20 cellular contexts compared by ENCODE assay signal in the genomic region with DNA sequence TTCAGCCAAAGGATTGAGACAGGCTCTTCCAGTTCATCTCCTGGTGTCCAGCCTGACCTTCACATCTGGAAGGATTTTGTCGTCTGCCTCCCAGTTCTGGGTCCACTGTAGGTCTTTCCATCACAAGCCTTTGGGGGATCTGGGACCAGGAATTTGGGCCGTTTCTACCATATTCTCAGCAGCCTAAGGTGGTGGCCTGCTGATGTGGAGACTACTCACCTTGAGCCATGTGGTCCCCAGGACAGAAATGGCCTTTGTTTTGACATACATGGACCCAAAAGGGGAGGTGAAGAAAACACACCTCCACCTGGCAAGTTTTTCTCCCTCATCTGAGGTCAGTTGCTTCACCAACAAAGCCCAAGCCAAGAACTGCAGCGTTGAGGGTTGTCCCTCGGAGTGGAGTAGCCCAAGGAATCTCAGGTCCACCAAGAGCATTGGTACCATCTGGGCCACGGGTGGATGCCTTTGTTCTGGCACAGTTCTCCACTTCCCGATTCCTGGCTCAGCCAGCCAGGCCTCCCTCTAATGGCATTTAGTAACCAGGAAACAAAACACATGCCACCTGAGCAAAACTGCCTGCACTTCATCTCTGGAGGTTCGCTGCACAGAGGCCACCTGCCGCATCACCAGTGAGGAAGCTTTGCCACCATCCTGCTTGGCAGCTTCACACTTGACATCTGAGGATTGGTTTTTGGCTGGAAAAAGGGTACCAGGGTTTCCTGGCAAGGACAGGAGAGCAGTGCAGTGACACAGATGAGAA. TPM values are rescaled to one million over a fixed set of nuclear protein-coding genes. Genes with fewer than 3 reads are reported as not detected.
"Had no signal": no experiment of that assay in that cellular context is flagged by ENCODE, and none has a peak within 500 bp of the region (broad histone marks: within the 10 kb centered on the region; RNA-seq: fewer than 3 reads in every experiment).

No MANE protein-coding gene starts in this region.

- H3K4me1 ChIP-seq: breast epithelium, left ventricle myocardium inferior, upper lobe of left lung had no signal

- H3K36me3 Mint-ChIP-seq: activated naive CD8-positive, alpha-beta T cell treated with anti-CD3 and anti-CD28 coated beads, Interleukin-2, amount 10 ng/mL, durations not matched to agents 7 days and 5 days had no signal

- H3K36me3 ChIP-seq: breast epithelium, ovary had no signal

- H3K27ac Mint-ChIP-seq: activated B cell treated with CpG ODN at 0.5 μM for 24 hours; activated CD4-positive, alpha-beta T cell treated with anti-CD3 and anti-CD28 coated beads, Interleukin-2, amount 10 ng/mL, durations not matched to agents 24 days and 14 days; activated naive CD8-positive, alpha-beta T cell treated with anti-CD3 and anti-CD28 coated beads, Interleukin-2, amount 10 ng/mL, durations not matched to agents 7 days and 5 days; activated T-cell treated with anti-CD3 and anti-CD28 coated beads, Interleukin-2, amount 50 U/mL, for 72 hours; stimulated activated memory B cell treated with anti-CD40 and anti-IgM and Interleukin-4, amounts not matched to agents 10 μg/mL and 1 μg/mL and 100 μg/mL, for 72 hours had no signal

- H3K4me3 ChIP-seq: breast epithelium, left ventricle myocardium inferior, ovary, skin epidermis, upper lobe of left lung had no signal

- DNase-seq: activated B cell treated with CpG ODN at 0.5 μM for 24 hours; activated CD4-positive, alpha-beta T cell treated with anti-CD3 and anti-CD28 coated beads, Interleukin-2, amount 10 ng/mL, durations not matched to agents 24 days and 14 days; activated gamma-delta T cell treated with Interleukin-2 at 50 U/mL for 16 hours; activated naive CD8-positive, alpha-beta T cell treated with anti-CD3 and anti-CD28 coated beads, Interleukin-2, amount 10 ng/mL, durations not matched to agents 7 days and 5 days; activated T-cell treated with anti-CD3 and anti-CD28 coated beads, Interleukin-2, amount 50 U/mL, for 72 hours; anterior cingulate cortex; foreskin melanocyte; left ventricle myocardium inferior; mesenchymal stem cell; substantia nigra; T-helper 2 cell had no signal

- H3K9me3 Mint-ChIP-seq: activated B cell treated with CpG ODN at 0.5 μM for 24 hours; activated CD4-positive, alpha-beta T cell treated with anti-CD3 and anti-CD28 coated beads, Interleukin-2, amount 10 ng/mL, durations not matched to agents 24 days and 14 days; activated naive CD8-positive, alpha-beta T cell treated with anti-CD3 and anti-CD28 coated beads, Interleukin-2, amount 10 ng/mL, durations not matched to agents 7 days and 5 days; activated T-cell treated with anti-CD3 and anti-CD28 coated beads, Interleukin-2, amount 50 U/mL, for 72 hours; stimulated activated memory B cell treated with anti-CD40 and anti-IgM and Interleukin-4, amounts not matched to agents 10 μg/mL and 1 μg/mL and 100 μg/mL, for 72 hours had no signal

- H3K27me3 Mint-ChIP-seq: activated CD4-positive, alpha-beta T cell treated with anti-CD3 and anti-CD28 coated beads, Interleukin-2, amount 10 ng/mL, durations not matched to agents 24 days and 14 days; activated naive CD8-positive, alpha-beta T cell treated with anti-CD3 and anti-CD28 coated beads, Interleukin-2, amount 10 ng/mL, durations not matched to agents 7 days and 5 days had no signal

- H3K4me3 Mint-ChIP-seq: activated B cell treated with CpG ODN at 0.5 μM for 24 hours; activated CD4-positive, alpha-beta T cell treated with anti-CD3 and anti-CD28 coated beads, Interleukin-2, amount 10 ng/mL, durations not matched to agents 24 days and 14 days; activated naive CD8-positive, alpha-beta T cell treated with anti-CD3 and anti-CD28 coated beads, Interleukin-2, amount 10 ng/mL, durations not matched to agents 7 days and 5 days; activated T-cell treated with anti-CD3 and anti-CD28 coated beads, Interleukin-2, amount 50 U/mL, for 72 hours; stimulated activated memory B cell treated with anti-CD40 and anti-IgM and Interleukin-4, amounts not matched to agents 10 μg/mL and 1 μg/mL and 100 μg/mL, for 72 hours had no signal

- H3K27me3 ChIP-seq: breast epithelium, ovary, upper lobe of left lung had no signal

- H3K9me3 ChIP-seq: breast epithelium, left ventricle myocardium inferior, ovary, upper lobe of left lung had no signal

- FAIRE-seq: colon, endothelial cell of umbilical vein, TTC549 had no signal

- H3K27ac ChIP-seq: breast epithelium, left ventricle myocardium inferior, ovary, skin epidermis, upper lobe of left lung had no signal

- H3K4me1 Mint-ChIP-seq: activated CD4-positive, alpha-beta T cell treated with anti-CD3 and anti-CD28 coated beads, Interleukin-2, amount 10 ng/mL, durations not matched to agents 24 days and 14 days; activated naive CD8-positive, alpha-beta T cell treated with anti-CD3 and anti-CD28 coated beads, Interleukin-2, amount 10 ng/mL, durations not matched to agents 7 days and 5 days; stimulated activated memory B cell treated with anti-CD40 and anti-IgM and Interleukin-4, amounts not matched to agents 10 μg/mL and 1 μg/mL and 100 μg/mL, for 72 hours had no signal

RNA-seq across cellular contexts. Expression of a gene that starts 24.7 kb away (rescaled TPM):
- total RNA-seq: activated B cell treated with CpG ODN at 0.5 μM for 24 hours; activated CD4-positive, alpha-beta T cell treated with anti-CD3 and anti-CD28 coated beads, Interleukin-2, amount 10 ng/mL, durations not matched to agents 24 days and 14 days; activated naive CD8-positive, alpha-beta T cell treated with anti-CD3 and anti-CD28 coated beads, Interleukin-2, amount 10 ng/mL, durations not matched to agents 7 days and 5 days; activated T-cell treated with anti-CD3 and anti-CD28 coated beads, Interleukin-2, amount 50 U/mL, for 72 hours; endothelial cell of umbilical vein; left ventricle myocardium inferior had no signal
- polyA plus RNA-seq: endothelial cell of umbilical vein, neural cell had no signal

RNA-seq across cellular contexts. Expression of a gene that starts 45.7 kb away (rescaled TPM):
- total RNA-seq: activated B cell treated with CpG ODN at 0.5 μM for 24 hours; activated CD4-positive, alpha-beta T cell treated with anti-CD3 and anti-CD28 coated beads, Interleukin-2, amount 10 ng/mL, durations not matched to agents 24 days and 14 days; activated naive CD8-positive, alpha-beta T cell treated with anti-CD3 and anti-CD28 coated beads, Interleukin-2, amount 10 ng/mL, durations not matched to agents 7 days and 5 days; activated T-cell treated with anti-CD3 and anti-CD28 coated beads, Interleukin-2, amount 50 U/mL, for 72 hours; left ventricle myocardium inferior had no signal
- polyA plus RNA-seq: neural cell had no signal
